In genomic region chr12:94100254-94100653, GRCh38 we compare ENCODE assay signal across 9 cellular contexts. TPM values are rescaled to one million over a fixed set of nuclear protein-coding genes. Genes with fewer than 3 reads are reported as not detected.
DNase-seq lines count a peak whose midpoint lies in the region; ATAC-seq, FAIRE-seq and TF ChIP-seq lines count a peak whose summit lies in the region.
"Had no signal": no experiment of that assay in that cellular context is flagged by ENCODE, and none has a peak within 500 bp of the region (broad histone marks: within the 10 kb centered on the region; RNA-seq: fewer than 3 reads in every experiment).

No MANE protein-coding gene starts in this region.

- H3K27me3 Mint-ChIP-seq in central memory CD8-positive, alpha-beta T cell, result peaks cover 57% of the 10 kb centered on the region
- H3K27me3 Mint-ChIP-seq in glutamatergic neuron (ENCODE audit: unreplicated experiment), result peaks cover 18% of the 10 kb centered on the region

- no peak for FAIRE-seq in small intestine (lab: Jason Lieb, UNC)

- DNase-seq in SIG-M5 treated with dmso at 0.1 percent for 504 hours (lab: John Stamatoyannopoulos, UW; ENCODE audit: unreplicated experiment), result peak; percentile 8
- no peak for DNase-seq in SIG-M5 (lab: John Stamatoyannopoulos, UW)
- peak; percentile 21 for DNase-seq in RKO (ENCODE audit: low spot score)
- DNase-seq in central memory CD8-positive, alpha-beta T cell (ENCODE audit: low spot score in 2 of 2), result no peak
- peak; percentile 75 for DNase-seq in small intestine
- no peak for DNase-seq in activated gamma-delta T cell (lab: John Stamatoyannopoulos, UW)
- no peak for DNase-seq in T1000 (lab: John Stamatoyannopoulos, UW)
- DNase-seq in glutamatergic neuron, result no peak
- DNase-seq: NCI-H748 treated with DMSO at 0.1 percent for 48 hours had no signal

- no peaks in the 10 kb centered on the region for H3K9me3 ChIP-seq in small intestine (ENCODE audit: control insufficient read depth, low read depth)

- WGBS in small intestine, 3 donors, result 10 to 38% (median 22%) methylated on average over 7 of the region's 7 CpGs

- peak overlapping the region; percentile 85 for H3K4me3 Mint-ChIP-seq in central memory CD8-positive, alpha-beta T cell
- no peak overlapping the region for H3K4me3 Mint-ChIP-seq in glutamatergic neuron (ENCODE audit: unreplicated experiment)

- H3K9me3 Mint-ChIP-seq in central memory CD8-positive, alpha-beta T cell, result no peaks in the 10 kb centered on the region
- H3K9me3 Mint-ChIP-seq in glutamatergic neuron (ENCODE audit: unreplicated experiment), result peaks cover 3% of the 10 kb centered on the region

- H3K4me1 Mint-ChIP-seq in central memory CD8-positive, alpha-beta T cell, result peaks cover 5% of the 10 kb centered on the region
- H3K4me1 Mint-ChIP-seq in glutamatergic neuron (ENCODE audit: low read depth, unreplicated experiment), result peaks cover 9% of the 10 kb centered on the region

- ATAC-seq in central memory CD8-positive, alpha-beta T cell (replicated peaks; ENCODE audit: extremely low read depth, poor library complexity, severe bottlenecking), result no peak

- H3K36me3 Mint-ChIP-seq in central memory CD8-positive, alpha-beta T cell (ENCODE audit: insufficient read depth), result peaks cover 2% of the 10 kb centered on the region
- no peaks in the 10 kb centered on the region for H3K36me3 Mint-ChIP-seq in glutamatergic neuron (ENCODE audit: unreplicated experiment)

- H3K4me3 ChIP-seq in small intestine (ENCODE audit: low read depth in 1 of 2, low read length in 2 of 2), result no peak overlapping the region

- H3K4me1 ChIP-seq in small intestine (ENCODE audit: control insufficient read depth in 2 of 2, insufficient read depth in 1 of 2, low read depth in 1 of 2, low read length in 1 of 2), result peaks cover 0 to 4% of the 10 kb centered on the region in 2 donors

- H3K36me3 ChIP-seq in small intestine (ENCODE audit: control insufficient read depth in 2 of 2, insufficient read depth in 2 of 2, low read length in 2 of 2), result no peaks in the 10 kb centered on the region

- no peak for TF ChIP-seq CTCF in glutamatergic neuron (IDR thresholded peaks at IDR 0.05; ENCODE audit: partially characterized antibody, unreplicated experiment)

- H3K27me3 ChIP-seq in small intestine (ENCODE audit: control insufficient read depth in 2 of 2, insufficient read depth in 2 of 2, low read length in 2 of 2), result no peaks in the 10 kb centered on the region

- H3K27ac ChIP-seq in small intestine (ENCODE audit: low read depth in 1 of 2, low read length in 1 of 2), result peak overlapping the region; percentile 22 to 76

- no peak overlapping the region for H3K27ac Mint-ChIP-seq in central memory CD8-positive, alpha-beta T cell (ENCODE audit: low read depth)
- H3K27ac Mint-ChIP-seq in glutamatergic neuron (ENCODE audit: unreplicated experiment), result no peak overlapping the region

RNA-seq across cellular contexts. Expression of gene PLXNC1, which starts 48.1 kb away (rescaled TPM):
- polyA plus RNA-seq in small intestine, result 1 to 10 TPM in 2 of 3 donors, under 1 TPM in 1; 0.22 to 1.4 (median 1.1) TPM
- total RNA-seq in glutamatergic neuron (ENCODE audit: unreplicated experiment), result 4.9 TPM

Comparison
In these comparisons a context has a peak if more than half of its experiments do, and no peak if none do; other contexts are left out.
1. DNase-seq: peak in SIG-M5 treated with dmso at 0.1 percent for 504 hours (single experiment), RKO (single experiment) and small intestine (single experiment); none in SIG-M5 (single experiment), central memory CD8-positive, alpha-beta T cell (0 of 2), activated gamma-delta T cell (single experiment), T1000 (single experiment) and glutamatergic neuron (single experiment).